1 cellular context compared by ENCODE assay signal in genomic region chr17:40577611-40578065, GRCh38.
TF ChIP-seq lines count a peak whose summit lies in the region.

No MANE protein-coding gene starts in this region.

TF ChIP-seq in GM12878, 131 proteins besides CTCF, POLR2A, EP300 and RAD21 (continued from another document):
- TF ChIP-seq POLR2AphosphoS2 (IDR thresholded peaks at IDR 0.05; ENCODE audit: low read depth, low read length) = no peak
- TF ChIP-seq HDAC6 (IDR thresholded peaks at IDR 0.05; ENCODE audit: unreplicated experiment) = no peak
- 0 out of 2 replicates have a peak, but pooled peaks have one; percentile 11 for TF ChIP-seq YY1 (IDR thresholded peaks at IDR 0.05; ENCODE audit: low read depth, low read length)
- no peak for TF ChIP-seq IRF3 (IDR thresholded peaks at IDR 0.05)
- no peak for TF ChIP-seq SUPT20H (IDR thresholded peaks at IDR 0.05; ENCODE audit: borderline replicate concordance, control insufficient read depth, low read depth, low read length)
- TF ChIP-seq GATAD2B (conservative IDR thresholded peaks at IDR 0.05; ENCODE audit: low read depth) = 0 out of 2 replicates have a peak, but pooled peaks have one; percentile 44
- TF ChIP-seq EZH2 (IDR thresholded peaks at IDR 0.05; ENCODE audit: borderline replicate concordance, control insufficient read depth, low read depth, low read length) = no peak
TF ChIP-seq in GM12878: peak in this region for 57.
